Comparison of ENCODE assay signal across 10 cellular contexts in the genomic region with DNA sequence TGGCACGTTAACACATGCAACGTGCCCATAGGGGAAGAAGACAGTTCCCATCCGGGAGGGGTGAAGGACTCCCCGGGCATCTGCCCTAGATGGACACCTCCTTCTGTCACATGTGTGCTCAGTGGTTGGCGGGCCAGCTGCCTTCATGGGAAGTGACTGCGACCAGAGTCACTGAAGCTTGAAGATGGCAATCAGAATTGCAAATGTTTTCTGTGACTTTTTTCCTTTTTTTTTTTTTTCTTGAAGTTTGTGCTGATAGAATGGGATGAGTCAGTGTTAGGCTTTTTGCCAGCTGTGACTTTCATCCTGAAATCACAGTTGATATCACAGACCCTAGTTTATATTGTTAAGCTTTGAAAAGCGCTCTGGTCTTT.
DNase-seq lines count a peak whose midpoint lies in the region; ATAC-seq and TF ChIP-seq lines count a peak whose summit lies in the region.
"Had no signal": no experiment of that assay in that cellular context is flagged by ENCODE, and none has a peak within 500 bp of the region (broad histone marks: within the 10 kb centered on the region; RNA-seq: fewer than 3 reads in every experiment).

No MANE protein-coding gene starts in this region.

- peaks cover 65% of the 10 kb centered on the region for H3K36me3 ChIP-seq in endodermal cell (ENCODE audit: control insufficient read depth, insufficient read depth, low read length)

- DNase-seq in NCI-H146 (lab: John Stamatoyannopoulos, UW), result peak; percentile 14
- no peak for DNase-seq in NCI-H146 treated with DMSO at 0.1 percent for 48 hours (lab: John Stamatoyannopoulos, UW; ENCODE audit: unreplicated experiment)
- DNase-seq in endodermal cell, result peak; percentile 40
- peak; percentile 15 for DNase-seq in stimulated activated naive B cell treated with anti-CD40 and anti-IgM and Interleukin-4, amounts not matched to agents 10 μg/mL and 1 μg/mL and 100 μg/mL, for 72 hours
- no peak for DNase-seq in NK-92 (lab: John Stamatoyannopoulos, UW; ENCODE audit: unreplicated experiment)
- DNase-seq in activated CD8-positive, alpha-beta memory T cell treated with anti-CD3 and anti-CD28 coated beads, Interleukin-2, amount 50 U/mL, for 48 hours, result no peak
- DNase-seq: activated naive CD8-positive, alpha-beta T cell treated with anti-CD3 and anti-CD28 coated beads for 36 hours had no signal

- WGBS in endodermal cell (ENCODE audit: insufficient coverage in 1 of 2, insufficient read length in 1 of 2), 2 experiments, result 92 to 93% methylated on average over 5 to 7 of the region's 7 CpGs

- TF ChIP-seq CTCF in endodermal cell (conservative IDR thresholded peaks at IDR 0.05), result no peak

- H3K9ac ChIP-seq in endodermal cell (ENCODE audit: extremely low read depth, low read length, poor library complexity, severe bottlenecking), result no peak overlapping the region

- peaks cover 73% of the 10 kb centered on the region for H3K36me3 Mint-ChIP-seq in endodermal cell (ENCODE audit: low read depth)
- peaks cover 35 to 63% of the 10 kb centered on the region in 2 donors for H3K36me3 Mint-ChIP-seq in stimulated activated naive B cell treated with anti-CD40 and anti-IgM and Interleukin-4, amounts not matched to agents 10 μg/mL and 1 μg/mL and 100 μg/mL, for 72 hours

- H3K4me3 ChIP-seq in endodermal cell (ENCODE audit: low read length), result no peak overlapping the region

- no peak overlapping the region for H3K27ac Mint-ChIP-seq in endodermal cell
- H3K27ac Mint-ChIP-seq in stimulated activated naive B cell treated with anti-CD40 and anti-IgM and Interleukin-4, amounts not matched to agents 10 μg/mL and 1 μg/mL and 100 μg/mL, for 72 hours, result no peak overlapping the region
- H3K27ac Mint-ChIP-seq: activated naive CD8-positive, alpha-beta T cell treated with anti-CD3 and anti-CD28 coated beads for 36 hours had no signal

- H3K27me3 ChIP-seq in endodermal cell (ENCODE audit: control insufficient read depth, insufficient read depth, low read length, poor library complexity, severe bottlenecking), result no peaks in the 10 kb centered on the region

- ATAC-seq in HG03175 (IDR thresholded peaks at IDR 0.05; ENCODE audit: unreplicated experiment) (peak; percentile 83), GM18867 (IDR thresholded peaks at IDR 0.05; ENCODE audit: unreplicated experiment) (no peak)
- peak; percentile 88 to 89 for ATAC-seq in stimulated activated naive B cell treated with anti-CD40 and anti-IgM and Interleukin-4, amounts not matched to agents 10 μg/mL and 1 μg/mL and 100 μg/mL, for 72 hours (replicated peaks)

- H3K27me3 Mint-ChIP-seq in endodermal cell (ENCODE audit: insufficient read depth), result no peaks in the 10 kb centered on the region
- H3K27me3 Mint-ChIP-seq in stimulated activated naive B cell treated with anti-CD40 and anti-IgM and Interleukin-4, amounts not matched to agents 10 μg/mL and 1 μg/mL and 100 μg/mL, for 72 hours, result no peaks in the 10 kb centered on the region
- H3K27me3 Mint-ChIP-seq: activated naive CD8-positive, alpha-beta T cell treated with anti-CD3 and anti-CD28 coated beads for 36 hours had no signal

- no peak overlapping the region for H3K4me3 Mint-ChIP-seq in endodermal cell
- no peak overlapping the region for H3K4me3 Mint-ChIP-seq in stimulated activated naive B cell treated with anti-CD40 and anti-IgM and Interleukin-4, amounts not matched to agents 10 μg/mL and 1 μg/mL and 100 μg/mL, for 72 hours
- H3K4me3 Mint-ChIP-seq: activated naive CD8-positive, alpha-beta T cell treated with anti-CD3 and anti-CD28 coated beads for 36 hours had no signal

- no peak overlapping the region for H3K27ac ChIP-seq in endodermal cell (ENCODE audit: low read depth, low read length)
- H3K27ac ChIP-seq: 22Rv1 had no signal

- H3K9me3 ChIP-seq in endodermal cell (ENCODE audit: control insufficient read depth, low read length), result no peaks in the 10 kb centered on the region

- no peaks in the 10 kb centered on the region for H3K4me1 ChIP-seq in endodermal cell (ENCODE audit: control insufficient read depth, insufficient read depth, low read length)

- no peaks in the 10 kb centered on the region for H3K4me1 Mint-ChIP-seq in endodermal cell
- H3K4me1 Mint-ChIP-seq in stimulated activated naive B cell treated with anti-CD40 and anti-IgM and Interleukin-4, amounts not matched to agents 10 μg/mL and 1 μg/mL and 100 μg/mL, for 72 hours, result peaks cover 10 to 14% of the 10 kb centered on the region in 2 donors
- H3K4me1 Mint-ChIP-seq: activated naive CD8-positive, alpha-beta T cell treated with anti-CD3 and anti-CD28 coated beads for 36 hours had no signal

- H3K9me3 Mint-ChIP-seq in endodermal cell, result no peaks in the 10 kb centered on the region
- no peaks in the 10 kb centered on the region for H3K9me3 Mint-ChIP-seq in stimulated activated naive B cell treated with anti-CD40 and anti-IgM and Interleukin-4, amounts not matched to agents 10 μg/mL and 1 μg/mL and 100 μg/mL, for 72 hours
- H3K9me3 Mint-ChIP-seq: activated naive CD8-positive, alpha-beta T cell treated with anti-CD3 and anti-CD28 coated beads for 36 hours had no signal

Comparison
In these comparisons a context has a peak if more than half of its experiments do, and no peak if none do; other contexts are left out.
1. DNase-seq: peak in NCI-H146 (single experiment), endodermal cell (single experiment) and stimulated activated naive B cell treated with anti-CD40 and anti-IgM and Interleukin-4, amounts not matched to agents 10 μg/mL and 1 μg/mL and 100 μg/mL, for 72 hours (single experiment); none in NCI-H146 treated with DMSO at 0.1 percent for 48 hours (single experiment), NK-92 (single experiment) and activated CD8-positive, alpha-beta memory T cell treated with anti-CD3 and anti-CD28 coated beads, Interleukin-2, amount 50 U/mL, for 48 hours (single experiment).